In the genomic region with DNA sequence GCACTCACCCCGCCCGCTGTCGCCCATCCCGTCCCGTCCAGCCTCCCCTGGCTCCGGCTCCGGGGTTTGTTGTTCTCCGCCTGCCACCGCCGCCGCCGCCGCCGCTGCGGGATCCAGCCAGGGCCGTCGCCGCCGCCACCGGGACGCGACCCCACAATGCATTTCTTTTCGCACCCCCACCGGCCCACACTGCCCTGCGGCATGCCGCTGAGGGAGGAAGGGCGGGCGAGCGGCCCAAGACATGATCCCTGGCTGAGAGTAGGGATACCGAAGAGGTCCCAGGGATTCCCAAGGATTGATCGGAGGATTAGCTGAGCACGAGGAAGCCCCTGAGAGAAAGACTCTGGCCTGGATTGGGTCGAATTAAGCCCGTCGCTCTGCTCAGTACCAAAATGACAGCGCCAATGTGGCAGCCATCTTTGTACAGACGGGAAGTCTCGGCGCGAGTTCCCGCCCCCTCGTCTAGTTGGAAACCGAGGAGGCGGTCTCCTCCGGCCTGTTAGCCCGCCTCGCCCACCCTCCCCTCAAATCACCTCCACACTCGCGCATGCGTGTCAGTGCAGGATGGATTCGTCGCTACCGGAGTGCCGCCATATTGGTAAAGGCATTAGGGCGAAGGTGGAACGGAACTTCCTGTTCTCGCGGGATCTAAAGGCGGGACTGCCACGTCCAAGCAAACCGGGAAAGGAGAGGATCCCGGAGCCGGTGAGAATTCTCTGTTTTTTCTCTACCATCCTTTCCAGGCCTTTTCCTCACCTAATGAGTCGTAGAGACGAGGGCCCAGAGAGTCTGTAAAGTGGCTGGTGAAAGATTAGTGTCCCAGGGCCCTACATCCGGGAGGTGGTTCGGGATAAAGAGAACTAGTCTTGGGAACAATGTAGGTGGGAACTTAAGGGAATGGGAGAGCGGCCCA, we compare ENCODE assay signal across 1 cellular context.
TF ChIP-seq lines count a peak whose summit lies in the region.

A gene (minus strand): TSS at position 432 of the 913 bp plus-strand sequence. CDS start 189 bp downstream, at position 243.
A gene with protein sequence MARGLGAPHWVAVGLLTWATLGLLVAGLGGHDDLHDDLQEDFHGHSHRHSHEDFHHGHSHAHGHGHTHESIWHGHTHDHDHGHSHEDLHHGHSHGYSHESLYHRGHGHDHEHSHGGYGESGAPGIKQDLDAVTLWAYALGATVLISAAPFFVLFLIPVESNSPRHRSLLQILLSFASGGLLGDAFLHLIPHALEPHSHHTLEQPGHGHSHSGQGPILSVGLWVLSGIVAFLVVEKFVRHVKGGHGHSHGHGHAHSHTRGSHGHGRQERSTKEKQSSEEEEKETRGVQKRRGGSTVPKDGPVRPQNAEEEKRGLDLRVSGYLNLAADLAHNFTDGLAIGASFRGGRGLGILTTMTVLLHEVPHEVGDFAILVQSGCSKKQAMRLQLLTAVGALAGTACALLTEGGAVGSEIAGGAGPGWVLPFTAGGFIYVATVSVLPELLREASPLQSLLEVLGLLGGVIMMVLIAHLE (plus strand): TSS at position 634 of the 913 bp plus-strand sequence. CDS start 379 bp downstream, outside the sequence.

TF ChIP-seq in K562, 482 proteins besides CTCF, POLR2A, EP300 and RAD21 (continued from another document and continues in another):
- TF ChIP-seq, protein P1, sequence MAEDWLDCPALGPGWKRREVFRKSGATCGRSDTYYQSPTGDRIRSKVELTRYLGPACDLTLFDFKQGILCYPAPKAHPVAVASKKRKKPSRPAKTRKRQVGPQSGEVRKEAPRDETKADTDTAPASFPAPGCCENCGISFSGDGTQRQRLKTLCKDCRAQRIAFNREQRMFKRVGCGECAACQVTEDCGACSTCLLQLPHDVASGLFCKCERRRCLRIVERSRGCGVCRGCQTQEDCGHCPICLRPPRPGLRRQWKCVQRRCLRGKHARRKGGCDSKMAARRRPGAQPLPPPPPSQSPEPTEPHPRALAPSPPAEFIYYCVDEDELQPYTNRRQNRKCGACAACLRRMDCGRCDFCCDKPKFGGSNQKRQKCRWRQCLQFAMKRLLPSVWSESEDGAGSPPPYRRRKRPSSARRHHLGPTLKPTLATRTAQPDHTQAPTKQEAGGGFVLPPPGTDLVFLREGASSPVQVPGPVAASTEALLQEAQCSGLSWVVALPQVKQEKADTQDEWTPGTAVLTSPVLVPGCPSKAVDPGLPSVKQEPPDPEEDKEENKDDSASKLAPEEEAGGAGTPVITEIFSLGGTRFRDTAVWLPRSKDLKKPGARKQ (CRISPR knock-in tag; IDR thresholded peaks at IDR 0.05), result no peak
- TF ChIP-seq ETV1 (tag; conservative IDR thresholded peaks at IDR 0.05; ENCODE audit: low read depth) (peak; percentile 71), RFX5 (IDR thresholded peaks at IDR 0.05; ENCODE audit: low read depth, low read length) (no peak), FOXK2 (conservative IDR thresholded peaks at IDR 0.05 in 1 of 2, IDR thresholded peaks at IDR 0.05 in 1 of 2; ENCODE audit: low read depth in 2 of 2) (peak in 1 of 2 experiments; percentile 5; a peak in 2 of 4 replicates), GATAD2A (IDR thresholded peaks at IDR 0.05) (no peak), SRF (CRISPR knock-in tag; IDR thresholded peaks at IDR 0.05) (0 out of 4 replicates have a peak, but pooled peaks of 1 of the 2 experiments have one; percentile 12), HNRNPLL (IDR thresholded peaks at IDR 0.05; ENCODE audit: low read depth, low read length, poor library complexity, severe bottlenecking) (peak; percentile 13), TRIM28 (IDR thresholded peaks at IDR 0.05) (0 out of 2 replicates have a peak, but pooled peaks have one; percentile 56), POLR2G (IDR thresholded peaks at IDR 0.05; ENCODE audit: low read depth, low read length) (peak; percentile 98), ZNF766 (CRISPR knock-in tag; conservative IDR thresholded peaks at IDR 0.05) (peak; percentile 52; the same call in 1 of the 2 replicates), FOXK1 (CRISPR knock-in tag; IDR thresholded peaks at IDR 0.05; ENCODE audit: borderline replicate concordance) (peak; percentile 59; the same call in 1 of the 2 replicates), FOS (IDR thresholded peaks at IDR 0.05; ENCODE audit: extremely low read depth, insufficient read length) (no peak), TCF3 (CRISPR knock-in tag; IDR thresholded peaks at IDR 0.05) (peak; percentile 57), RBM15 (IDR thresholded peaks at IDR 0.05; ENCODE audit: insufficient read depth, low read length) (no peak), KDM1A (IDR thresholded peaks at IDR 0.05) (peak in 1 of 2 experiments; percentile 97; a peak in 2 of 4 replicates), U2AF2 (optimal IDR thresholded peaks at IDR 0.05; ENCODE audit: low read depth, low read length) (no peak), RBM34 (IDR thresholded peaks at IDR 0.05; ENCODE audit: borderline replicate concordance, insufficient read depth, low read length) (no peak), CHD2 (IDR thresholded peaks at IDR 0.05; ENCODE audit: low read depth, low read length) (peak; percentile 99), ZNF699 (CRISPR knock-in tag; IDR thresholded peaks at IDR 0.05; ENCODE audit: insufficient replicate concordance) (no peak)
- TF ChIP-seq, protein P2, sequence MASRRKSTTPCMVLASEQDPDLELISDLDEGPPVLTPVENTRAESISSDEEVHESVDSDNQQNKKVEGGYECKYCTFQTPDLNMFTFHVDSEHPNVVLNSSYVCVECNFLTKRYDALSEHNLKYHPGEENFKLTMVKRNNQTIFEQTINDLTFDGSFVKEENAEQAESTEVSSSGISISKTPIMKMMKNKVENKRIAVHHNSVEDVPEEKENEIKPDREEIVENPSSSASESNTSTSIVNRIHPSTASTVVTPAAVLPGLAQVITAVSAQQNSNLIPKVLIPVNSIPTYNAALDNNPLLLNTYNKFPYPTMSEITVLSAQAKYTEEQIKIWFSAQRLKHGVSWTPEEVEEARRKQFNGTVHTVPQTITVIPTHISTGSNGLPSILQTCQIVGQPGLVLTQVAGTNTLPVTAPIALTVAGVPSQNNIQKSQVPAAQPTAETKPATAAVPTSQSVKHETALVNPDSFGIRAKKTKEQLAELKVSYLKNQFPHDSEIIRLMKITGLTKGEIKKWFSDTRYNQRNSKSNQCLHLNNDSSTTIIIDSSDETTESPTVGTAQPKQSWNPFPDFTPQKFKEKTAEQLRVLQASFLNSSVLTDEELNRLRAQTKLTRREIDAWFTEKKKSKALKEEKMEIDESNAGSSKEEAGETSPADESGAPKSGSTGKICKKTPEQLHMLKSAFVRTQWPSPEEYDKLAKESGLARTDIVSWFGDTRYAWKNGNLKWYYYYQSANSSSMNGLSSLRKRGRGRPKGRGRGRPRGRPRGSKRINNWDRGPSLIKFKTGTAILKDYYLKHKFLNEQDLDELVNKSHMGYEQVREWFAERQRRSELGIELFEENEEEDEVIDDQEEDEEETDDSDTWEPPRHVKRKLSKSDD (conservative IDR thresholded peaks at IDR 0.05; ENCODE audit: low read length), result peak; percentile 71
- TF ChIP-seq, protein P3, sequence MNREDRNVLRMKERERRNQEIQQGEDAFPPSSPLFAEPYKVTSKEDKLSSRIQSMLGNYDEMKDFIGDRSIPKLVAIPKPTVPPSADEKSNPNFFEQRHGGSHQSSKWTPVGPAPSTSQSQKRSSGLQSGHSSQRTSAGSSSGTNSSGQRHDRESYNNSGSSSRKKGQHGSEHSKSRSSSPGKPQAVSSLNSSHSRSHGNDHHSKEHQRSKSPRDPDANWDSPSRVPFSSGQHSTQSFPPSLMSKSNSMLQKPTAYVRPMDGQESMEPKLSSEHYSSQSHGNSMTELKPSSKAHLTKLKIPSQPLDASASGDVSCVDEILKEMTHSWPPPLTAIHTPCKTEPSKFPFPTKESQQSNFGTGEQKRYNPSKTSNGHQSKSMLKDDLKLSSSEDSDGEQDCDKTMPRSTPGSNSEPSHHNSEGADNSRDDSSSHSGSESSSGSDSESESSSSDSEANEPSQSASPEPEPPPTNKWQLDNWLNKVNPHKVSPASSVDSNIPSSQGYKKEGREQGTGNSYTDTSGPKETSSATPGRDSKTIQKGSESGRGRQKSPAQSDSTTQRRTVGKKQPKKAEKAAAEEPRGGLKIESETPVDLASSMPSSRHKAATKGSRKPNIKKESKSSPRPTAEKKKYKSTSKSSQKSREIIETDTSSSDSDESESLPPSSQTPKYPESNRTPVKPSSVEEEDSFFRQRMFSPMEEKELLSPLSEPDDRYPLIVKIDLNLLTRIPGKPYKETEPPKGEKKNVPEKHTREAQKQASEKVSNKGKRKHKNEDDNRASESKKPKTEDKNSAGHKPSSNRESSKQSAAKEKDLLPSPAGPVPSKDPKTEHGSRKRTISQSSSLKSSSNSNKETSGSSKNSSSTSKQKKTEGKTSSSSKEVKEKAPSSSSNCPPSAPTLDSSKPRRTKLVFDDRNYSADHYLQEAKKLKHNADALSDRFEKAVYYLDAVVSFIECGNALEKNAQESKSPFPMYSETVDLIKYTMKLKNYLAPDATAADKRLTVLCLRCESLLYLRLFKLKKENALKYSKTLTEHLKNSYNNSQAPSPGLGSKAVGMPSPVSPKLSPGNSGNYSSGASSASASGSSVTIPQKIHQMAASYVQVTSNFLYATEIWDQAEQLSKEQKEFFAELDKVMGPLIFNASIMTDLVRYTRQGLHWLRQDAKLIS (CRISPR knock-in tag; IDR thresholded peaks at IDR 0.05), result 0 out of 2 replicates have a peak, but pooled peaks have one; percentile 71
- TF ChIP-seq, protein P4, sequence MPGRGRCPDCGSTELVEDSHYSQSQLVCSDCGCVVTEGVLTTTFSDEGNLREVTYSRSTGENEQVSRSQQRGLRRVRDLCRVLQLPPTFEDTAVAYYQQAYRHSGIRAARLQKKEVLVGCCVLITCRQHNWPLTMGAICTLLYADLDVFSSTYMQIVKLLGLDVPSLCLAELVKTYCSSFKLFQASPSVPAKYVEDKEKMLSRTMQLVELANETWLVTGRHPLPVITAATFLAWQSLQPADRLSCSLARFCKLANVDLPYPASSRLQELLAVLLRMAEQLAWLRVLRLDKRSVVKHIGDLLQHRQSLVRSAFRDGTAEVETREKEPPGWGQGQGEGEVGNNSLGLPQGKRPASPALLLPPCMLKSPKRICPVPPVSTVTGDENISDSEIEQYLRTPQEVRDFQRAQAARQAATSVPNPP (IDR thresholded peaks at IDR 0.05; ENCODE audit: borderline replicate concordance, insufficient read depth, insufficient read length), result no peak
- TF ChIP-seq, protein P5, sequence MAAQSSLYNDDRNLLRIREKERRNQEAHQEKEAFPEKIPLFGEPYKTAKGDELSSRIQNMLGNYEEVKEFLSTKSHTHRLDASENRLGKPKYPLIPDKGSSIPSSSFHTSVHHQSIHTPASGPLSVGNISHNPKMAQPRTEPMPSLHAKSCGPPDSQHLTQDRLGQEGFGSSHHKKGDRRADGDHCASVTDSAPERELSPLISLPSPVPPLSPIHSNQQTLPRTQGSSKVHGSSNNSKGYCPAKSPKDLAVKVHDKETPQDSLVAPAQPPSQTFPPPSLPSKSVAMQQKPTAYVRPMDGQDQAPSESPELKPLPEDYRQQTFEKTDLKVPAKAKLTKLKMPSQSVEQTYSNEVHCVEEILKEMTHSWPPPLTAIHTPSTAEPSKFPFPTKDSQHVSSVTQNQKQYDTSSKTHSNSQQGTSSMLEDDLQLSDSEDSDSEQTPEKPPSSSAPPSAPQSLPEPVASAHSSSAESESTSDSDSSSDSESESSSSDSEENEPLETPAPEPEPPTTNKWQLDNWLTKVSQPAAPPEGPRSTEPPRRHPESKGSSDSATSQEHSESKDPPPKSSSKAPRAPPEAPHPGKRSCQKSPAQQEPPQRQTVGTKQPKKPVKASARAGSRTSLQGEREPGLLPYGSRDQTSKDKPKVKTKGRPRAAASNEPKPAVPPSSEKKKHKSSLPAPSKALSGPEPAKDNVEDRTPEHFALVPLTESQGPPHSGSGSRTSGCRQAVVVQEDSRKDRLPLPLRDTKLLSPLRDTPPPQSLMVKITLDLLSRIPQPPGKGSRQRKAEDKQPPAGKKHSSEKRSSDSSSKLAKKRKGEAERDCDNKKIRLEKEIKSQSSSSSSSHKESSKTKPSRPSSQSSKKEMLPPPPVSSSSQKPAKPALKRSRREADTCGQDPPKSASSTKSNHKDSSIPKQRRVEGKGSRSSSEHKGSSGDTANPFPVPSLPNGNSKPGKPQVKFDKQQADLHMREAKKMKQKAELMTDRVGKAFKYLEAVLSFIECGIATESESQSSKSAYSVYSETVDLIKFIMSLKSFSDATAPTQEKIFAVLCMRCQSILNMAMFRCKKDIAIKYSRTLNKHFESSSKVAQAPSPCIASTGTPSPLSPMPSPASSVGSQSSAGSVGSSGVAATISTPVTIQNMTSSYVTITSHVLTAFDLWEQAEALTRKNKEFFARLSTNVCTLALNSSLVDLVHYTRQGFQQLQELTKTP (IDR thresholded peaks at IDR 0.05; ENCODE audit: low read depth in 1 of 2, partially characterized antibody in 2 of 2), result peak in 1 of 2 experiments; percentile 94
- TF ChIP-seq, protein P6, sequence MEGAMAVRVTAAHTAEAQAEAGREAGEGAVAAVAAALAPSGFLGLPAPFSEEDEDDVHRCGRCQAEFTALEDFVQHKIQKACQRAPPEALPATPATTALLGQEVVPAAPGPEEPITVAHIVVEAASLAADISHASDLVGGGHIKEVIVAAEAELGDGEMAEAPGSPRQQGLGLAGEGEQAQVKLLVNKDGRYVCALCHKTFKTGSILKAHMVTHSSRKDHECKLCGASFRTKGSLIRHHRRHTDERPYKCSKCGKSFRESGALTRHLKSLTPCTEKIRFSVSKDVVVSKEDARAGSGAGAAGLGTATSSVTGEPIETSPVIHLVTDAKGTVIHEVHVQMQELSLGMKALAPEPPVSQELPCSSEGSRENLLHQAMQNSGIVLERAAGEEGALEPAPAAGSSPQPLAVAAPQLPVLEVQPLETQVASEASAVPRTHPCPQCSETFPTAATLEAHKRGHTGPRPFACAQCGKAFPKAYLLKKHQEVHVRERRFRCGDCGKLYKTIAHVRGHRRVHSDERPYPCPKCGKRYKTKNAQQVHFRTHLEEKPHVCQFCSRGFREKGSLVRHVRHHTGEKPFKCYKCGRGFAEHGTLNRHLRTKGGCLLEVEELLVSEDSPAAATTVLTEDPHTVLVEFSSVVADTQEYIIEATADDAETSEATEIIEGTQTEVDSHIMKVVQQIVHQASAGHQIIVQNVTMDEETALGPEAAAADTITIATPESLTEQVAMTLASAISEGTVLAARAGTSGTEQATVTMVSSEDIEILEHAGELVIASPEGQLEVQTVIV (CRISPR knock-in tag; IDR thresholded peaks at IDR 0.05; ENCODE audit: borderline replicate concordance), result no peak
- TF ChIP-seq, protein P7, sequence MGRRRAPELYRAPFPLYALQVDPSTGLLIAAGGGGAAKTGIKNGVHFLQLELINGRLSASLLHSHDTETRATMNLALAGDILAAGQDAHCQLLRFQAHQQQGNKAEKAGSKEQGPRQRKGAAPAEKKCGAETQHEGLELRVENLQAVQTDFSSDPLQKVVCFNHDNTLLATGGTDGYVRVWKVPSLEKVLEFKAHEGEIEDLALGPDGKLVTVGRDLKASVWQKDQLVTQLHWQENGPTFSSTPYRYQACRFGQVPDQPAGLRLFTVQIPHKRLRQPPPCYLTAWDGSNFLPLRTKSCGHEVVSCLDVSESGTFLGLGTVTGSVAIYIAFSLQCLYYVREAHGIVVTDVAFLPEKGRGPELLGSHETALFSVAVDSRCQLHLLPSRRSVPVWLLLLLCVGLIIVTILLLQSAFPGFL (CRISPR knock-in tag; IDR thresholded peaks at IDR 0.05), result no peak
- TF ChIP-seq, protein P8, sequence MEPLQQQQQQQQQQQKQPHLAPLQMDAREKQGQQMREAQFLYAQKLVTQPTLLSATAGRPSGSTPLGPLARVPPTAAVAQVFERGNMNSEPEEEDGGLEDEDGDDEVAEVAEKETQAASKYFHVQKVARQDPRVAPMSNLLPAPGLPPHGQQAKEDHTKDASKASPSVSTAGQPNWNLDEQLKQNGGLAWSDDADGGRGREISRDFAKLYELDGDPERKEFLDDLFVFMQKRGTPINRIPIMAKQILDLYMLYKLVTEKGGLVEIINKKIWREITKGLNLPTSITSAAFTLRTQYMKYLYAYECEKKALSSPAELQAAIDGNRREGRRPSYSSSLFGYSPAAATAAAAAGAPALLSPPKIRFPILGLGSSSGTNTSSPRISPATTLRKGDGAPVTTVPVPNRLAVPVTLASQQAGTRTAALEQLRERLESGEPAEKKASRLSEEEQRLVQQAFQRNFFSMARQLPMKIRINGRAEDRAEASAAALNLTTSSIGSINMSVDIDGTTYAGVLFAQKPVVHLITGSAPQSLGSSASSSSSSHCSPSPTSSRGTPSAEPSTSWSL (CRISPR knock-in tag; IDR thresholded peaks at IDR 0.05; ENCODE audit: borderline replicate concordance), result peak; percentile 49; the same call in 1 of the 2 replicates
